Comparison of ENCODE assay signal across 9 cellular contexts in the genomic region with DNA sequence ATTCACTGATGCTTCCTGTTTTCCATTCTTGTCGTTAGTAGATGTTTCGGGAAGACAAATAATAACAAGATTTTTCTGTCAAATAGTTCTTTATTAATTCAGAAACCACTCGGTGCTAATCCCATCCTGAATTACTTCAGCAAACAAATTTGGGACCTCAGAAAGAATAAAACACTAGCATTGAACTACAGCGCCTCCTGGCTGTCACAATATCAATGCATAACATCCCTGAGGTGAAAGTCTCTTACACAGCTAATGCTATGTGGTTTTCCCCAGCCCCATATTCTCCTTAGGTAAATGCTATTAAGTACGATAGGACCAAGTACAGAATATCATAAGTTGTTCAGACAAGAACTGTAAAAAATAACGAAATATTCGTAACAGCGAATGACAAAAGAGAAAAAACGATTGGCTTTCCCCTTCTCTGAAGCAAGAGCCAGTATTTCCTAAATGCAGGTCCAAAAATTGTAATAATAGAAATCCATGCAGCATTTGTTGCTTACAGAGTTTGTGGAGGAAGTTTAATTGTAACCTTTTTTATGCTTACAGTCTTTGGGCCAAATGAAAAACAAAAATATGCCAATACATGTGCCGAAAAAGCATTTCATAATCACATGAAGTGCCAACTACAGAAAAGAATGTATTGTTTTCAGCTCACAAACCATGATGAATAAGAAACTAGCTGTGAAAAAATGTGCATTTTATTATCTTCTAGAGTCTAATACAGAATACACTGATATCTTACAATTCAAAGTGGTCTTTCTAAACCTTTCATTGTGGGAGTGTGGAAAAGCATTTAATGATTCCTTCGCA. TPM values are rescaled to one million over a fixed set of nuclear protein-coding genes. Genes with fewer than 3 reads are reported as not detected.
A peak's percentile ranks its signal among the peaks of the same experiment; 100 is the strongest.
DNase-seq lines count a peak whose midpoint lies in the region; ATAC-seq and TF ChIP-seq lines count a peak whose summit lies in the region.
"Had no signal": no experiment of that assay in that cellular context is flagged by ENCODE, and none has a peak within 500 bp of the region (broad histone marks: within the 10 kb centered on the region; RNA-seq: fewer than 3 reads in every experiment).

No MANE protein-coding gene starts in this region.

- TF ChIP-seq CTCF in HEK293 (tag by site-specific recombination; IDR thresholded peaks at IDR 0.05) (peak; percentile 62), retinal pigment epithelial cell (conservative IDR thresholded peaks at IDR 0.05; ENCODE audit: low read depth, low read length) (peak; percentile 84)

- no peak overlapping the region for H3K4me3 ChIP-seq in HEK293 (ENCODE audit: low read depth, low read length)
- no peak overlapping the region for H3K4me3 ChIP-seq in retinal pigment epithelial cell (ENCODE audit: low read length)

- POLR2A ChIA-PET in HEK293 (lab: Yijun Ruan, JAX) = no interaction called here

- peak; percentile 70 for ATAC-seq in activated T-helper 17 cell treated with anti-CD3 and anti-CD28 coated beads, Interleukin-2, amount 50 U/mL, for 72 hours (replicated peaks)

- peak; percentile 36 for DNase-seq in D341Med (ENCODE audit: low spot score)
- peak; percentile 22 for DNase-seq in RKO (ENCODE audit: low spot score)
- DNase-seq in globus pallidus (ENCODE audit: low spot score) = peak; percentile 69
- DNase-seq in retinal pigment epithelial cell (ENCODE audit: low read depth) = no peak
- no peak for DNase-seq in NCI-H446 treated with DMSO at 0.1 percent for 48 hours (lab: John Stamatoyannopoulos, UW)
- DNase-seq in ecto neural progenitor cell (ENCODE audit: low spot score) = no peak

- CTCF ChIA-PET in HEK293 (lab: Yijun Ruan, JAX) = interaction anchor here (0.5 to 5.8 kb wide), 39 partner anchors 9 to 358 kb away, joined by 3 to 78 read pairs (median 4); no protein-coding TSS in a partner anchor

- no peaks in the 10 kb centered on the region for H3K36me3 ChIP-seq in HEK293 (ENCODE audit: control insufficient read depth in 2 of 2, insufficient read depth in 1 of 2, low read length in 2 of 2)

- H3K4me1 Mint-ChIP-seq in activated T-helper 17 cell treated with anti-CD3 and anti-CD28 coated beads, Interleukin-2, amount 50 U/mL, for 72 hours = no peaks in the 10 kb centered on the region

- H3K4me1 ChIP-seq in HEK293 (ENCODE audit: control insufficient read depth, insufficient read depth, low read length) = 0 out of 2 replicates have a peak, but pooled peaks cover 11% of the 10 kb centered on the region

- no peaks in the 10 kb centered on the region for H3K9me3 Mint-ChIP-seq in activated T-helper 17 cell treated with anti-CD3 and anti-CD28 coated beads, Interleukin-2, amount 50 U/mL, for 72 hours

- H3K4me3 Mint-ChIP-seq in activated T-helper 17 cell treated with anti-CD3 and anti-CD28 coated beads, Interleukin-2, amount 50 U/mL, for 72 hours = no peak overlapping the region

- no peaks in the 10 kb centered on the region for H3K9me3 ChIP-seq in HEK293 (ENCODE audit: control insufficient read depth, insufficient read depth, low read depth, low read length)

- no peak overlapping the region for H3K27ac ChIP-seq in HEK293 (ENCODE audit: extremely low read depth, low read depth, low read length)

- peaks cover 3% of the 10 kb centered on the region for H3K27me3 Mint-ChIP-seq in activated T-helper 17 cell treated with anti-CD3 and anti-CD28 coated beads, Interleukin-2, amount 50 U/mL, for 72 hours

- H3K27ac Mint-ChIP-seq in activated T-helper 17 cell treated with anti-CD3 and anti-CD28 coated beads, Interleukin-2, amount 50 U/mL, for 72 hours = no peak overlapping the region

- no peaks in the 10 kb centered on the region for H3K36me3 Mint-ChIP-seq in activated T-helper 17 cell treated with anti-CD3 and anti-CD28 coated beads, Interleukin-2, amount 50 U/mL, for 72 hours (ENCODE audit: low read depth)

TF ChIP-seq in HEK293, 187 proteins besides CTCF, POLR2A, EP300 and RAD21 (continues in another document):
- TF ChIP-seq ZNF23 (tag by site-specific recombination; IDR thresholded peaks at IDR 0.05; ENCODE audit: borderline replicate concordance) = no peak
- TF ChIP-seq ZNF704 (tag by site-specific recombination; IDR thresholded peaks at IDR 0.05) = no peak
- no peak for TF ChIP-seq ZNF221 (tag by site-specific recombination; IDR thresholded peaks at IDR 0.05; ENCODE audit: borderline replicate concordance)
- no peak for TF ChIP-seq ZNF335 (tag by site-specific recombination; conservative IDR thresholded peaks at IDR 0.05)
- no peak for TF ChIP-seq ZNF580 (tag by site-specific recombination; IDR thresholded peaks at IDR 0.05)
- no peak for TF ChIP-seq ZNF670 (tag by site-specific recombination; IDR thresholded peaks at IDR 0.05; ENCODE audit: low read depth)
- no peak for TF ChIP-seq ZNF48 (tag by site-specific recombination; IDR thresholded peaks at IDR 0.05)
- no peak for TF ChIP-seq MZF1 (tag by site-specific recombination; IDR thresholded peaks at IDR 0.05; ENCODE audit: borderline replicate concordance)
- no peak for TF ChIP-seq BCL6B (tag by site-specific recombination; IDR thresholded peaks at IDR 0.05)
- TF ChIP-seq SP2 (tag by site-specific recombination; IDR thresholded peaks at IDR 0.05) = no peak
- no peak for TF ChIP-seq ZNF585B (tag by site-specific recombination; IDR thresholded peaks at IDR 0.05)
- TF ChIP-seq TRIM28 (IDR thresholded peaks at IDR 0.05; ENCODE audit: borderline replicate concordance, low read length) = no peak
- TF ChIP-seq ZNF660 (tag by site-specific recombination; IDR thresholded peaks at IDR 0.05) = peak; percentile 87
- TF ChIP-seq, protein P1, sequence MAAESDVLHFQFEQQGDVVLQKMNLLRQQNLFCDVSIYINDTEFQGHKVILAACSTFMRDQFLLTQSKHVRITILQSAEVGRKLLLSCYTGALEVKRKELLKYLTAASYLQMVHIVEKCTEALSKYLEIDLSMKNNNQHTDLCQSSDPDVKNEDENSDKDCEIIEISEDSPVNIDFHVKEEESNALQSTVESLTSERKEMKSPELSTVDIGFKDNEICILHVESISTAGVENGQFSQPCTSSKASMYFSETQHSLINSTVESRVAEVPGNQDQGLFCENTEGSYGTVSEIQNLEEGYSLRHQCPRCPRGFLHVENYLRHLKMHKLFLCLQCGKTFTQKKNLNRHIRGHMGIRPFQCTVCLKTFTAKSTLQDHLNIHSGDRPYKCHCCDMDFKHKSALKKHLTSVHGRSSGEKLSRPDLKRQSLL (tag by site-specific recombination; IDR thresholded peaks at IDR 0.05) = no peak
- no peak for TF ChIP-seq ZNF311 (tag by site-specific recombination; IDR thresholded peaks at IDR 0.05; ENCODE audit: borderline replicate concordance)
- TF ChIP-seq ZNF2 (tag by site-specific recombination; IDR thresholded peaks at IDR 0.05) = peak; percentile 85
- TF ChIP-seq AEBP2 (tag by site-specific recombination; IDR thresholded peaks at IDR 0.05; ENCODE audit: borderline replicate concordance) = no peak
- no peak for TF ChIP-seq ZNF140 (tag by site-specific recombination; IDR thresholded peaks at IDR 0.05)
- no peak for TF ChIP-seq ZNF37A (tag by site-specific recombination; IDR thresholded peaks at IDR 0.05)

RNA-seq across cellular contexts. Expression of gene MYPN, which starts 47.3 kb away (rescaled TPM):
- 1 to 10 TPM in 1 of 2 donors, not detected in 1; 1.1 TPM for total RNA-seq in activated T-helper 17 cell treated with anti-CD3 and anti-CD28 coated beads, Interleukin-2, amount 50 U/mL, for 72 hours
- total RNA-seq: activated CD8-positive, alpha-beta memory T cell treated with anti-CD3 and anti-CD28 coated beads for 36 hours had no signal

Comparison
In these comparisons a context has a peak if more than half of its experiments do, and no peak if none do; other contexts are left out.
1. DNase-seq: peak in D341Med (single experiment), RKO (single experiment) and globus pallidus (single experiment); none in retinal pigment epithelial cell (single experiment), NCI-H446 treated with DMSO at 0.1 percent for 48 hours (single experiment) and ecto neural progenitor cell (single experiment).